Comparison of ENCODE assay signal across 27 cellular contexts in the genomic region with DNA sequence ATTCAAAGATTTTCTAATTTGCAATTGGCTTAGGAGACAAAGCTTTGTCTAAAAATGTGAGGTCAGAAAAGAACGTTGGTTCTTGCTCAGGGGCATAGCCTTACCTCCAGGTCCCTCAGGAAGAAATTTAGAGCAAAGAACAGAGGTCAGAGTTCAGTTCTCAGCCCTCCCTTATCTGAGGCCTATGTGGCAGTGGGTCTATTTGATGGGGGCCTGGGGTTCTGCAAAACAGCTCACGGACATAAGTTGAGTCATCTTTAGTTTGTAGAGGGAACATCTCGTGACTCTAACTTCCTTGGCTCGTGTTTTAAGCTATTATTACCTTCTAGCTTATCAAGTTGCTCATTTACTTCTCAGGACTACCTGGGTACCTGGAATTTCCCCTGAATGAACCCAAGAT.
"Had no signal": no experiment of that assay in that cellular context is flagged by ENCODE, and none has a peak within 500 bp of the region (broad histone marks: within the 10 kb centered on the region; RNA-seq: fewer than 3 reads in every experiment).

No MANE protein-coding gene starts in this region.

- ATAC-seq: esophagus mucosa; left cardiac atrium; left lung; mucosa of descending colon; natural killer cell treated with Interleukin-12 subunit alpha and Interleukin-12 subunit beta and Interleukin-15 and Interleukin-18, amount 100 ng/mL, for 72 hours; right lobe of liver; stimulated activated naive B cell treated with anti-CD40 and anti-IgM and Interleukin-4, amounts not matched to agents 10 μg/mL and 1 μg/mL and 100 μg/mL, for 72 hours had no signal

- H3K27ac ChIP-seq: dorsolateral prefrontal cortex, left lung, neutrophil, parathyroid adenoma, right lobe of liver, thoracic aorta, tibial nerve, upper lobe of left lung had no signal

- FAIRE-seq: frontal cortex, small intestine, urothelium cell line had no signal

- H3K9me3 ChIP-seq: mucosa of descending colon, neutrophil, right lobe of liver, thoracic aorta, upper lobe of left lung had no signal

- H3K27me3 ChIP-seq: dorsolateral prefrontal cortex, left lung, neutrophil, right lobe of liver, tibial nerve, upper lobe of left lung had no signal

- H3K36me3 Mint-ChIP-seq: mesothelial cell of epicardium; naive B cell; natural killer cell treated with Interleukin-12 subunit alpha and Interleukin-12 subunit beta and Interleukin-15 and Interleukin-18, amount 100 ng/mL, for 72 hours; stimulated activated naive B cell treated with anti-CD40 and anti-IgM and Interleukin-4, amounts not matched to agents 10 μg/mL and 1 μg/mL and 100 μg/mL, for 72 hours had no signal

- H3K4me3 Mint-ChIP-seq: mesothelial cell of epicardium; naive B cell; natural killer cell treated with Interleukin-12 subunit alpha and Interleukin-12 subunit beta and Interleukin-15 and Interleukin-18, amount 100 ng/mL, for 72 hours; neural crest cell; stimulated activated naive B cell treated with anti-CD40 and anti-IgM and Interleukin-4, amounts not matched to agents 10 μg/mL and 1 μg/mL and 100 μg/mL, for 72 hours; stimulated activated naive CD8-positive, alpha-beta T cell treated with anti-CD3 and anti-CD28 coated beads, Interleukin-15, Interleukin-2, amounts not matched to agents 100 ng/mL and 50 ng/mL, for 24 hours had no signal

- H3K9me3 Mint-ChIP-seq: mesothelial cell of epicardium; naive B cell; natural killer cell treated with Interleukin-12 subunit alpha and Interleukin-12 subunit beta and Interleukin-15 and Interleukin-18, amount 100 ng/mL, for 72 hours; neural crest cell; stimulated activated naive B cell treated with anti-CD40 and anti-IgM and Interleukin-4, amounts not matched to agents 10 μg/mL and 1 μg/mL and 100 μg/mL, for 72 hours; stimulated activated naive CD8-positive, alpha-beta T cell treated with anti-CD3 and anti-CD28 coated beads, Interleukin-15, Interleukin-2, amounts not matched to agents 100 ng/mL and 50 ng/mL, for 24 hours had no signal

- DNase-seq: cortex of kidney; dorsolateral prefrontal cortex; effector CD4-positive, alpha-beta T cell; head of caudate nucleus; left cardiac atrium; left lung; mesenchymal stem cell; mucosa of descending colon; naive B cell; right lobe of liver; small intestine; stimulated activated CD4-positive, alpha-beta T cell treated with anti-CD3 and anti-CD28 coated beads, Interleukin-15, amount 100 ng/mL, for 24 hours; stimulated activated CD4-positive, alpha-beta T cell treated with anti-CD3 and anti-CD28 coated beads, Interleukin-2, amount 100 ng/mL, for 48 hours; stimulated activated naive B cell treated with anti-CD40 and anti-IgM and Interleukin-4, amounts not matched to agents 10 μg/mL and 1 μg/mL and 100 μg/mL, for 72 hours; upper lobe of left lung had no signal

- H3K4me3 ChIP-seq: dorsolateral prefrontal cortex, left lung, mucosa of descending colon, right lobe of liver, thoracic aorta, tibial nerve, upper lobe of left lung had no signal

- H3K79me2 ChIP-seq: parathyroid adenoma had no signal

- H3K36me3 ChIP-seq: left lung, neutrophil, right lobe of liver, thoracic aorta, tibial nerve, upper lobe of left lung had no signal

- H3K4me1 ChIP-seq: left lung, parathyroid adenoma, right lobe of liver, upper lobe of left lung had no signal

- H3K4me1 Mint-ChIP-seq: naive B cell, neural crest cell had no signal

- H3K27ac Mint-ChIP-seq: mesothelial cell of epicardium; naive B cell; natural killer cell treated with Interleukin-12 subunit alpha and Interleukin-12 subunit beta and Interleukin-15 and Interleukin-18, amount 100 ng/mL, for 72 hours; progenitor cell of endocrine pancreas; stimulated activated naive B cell treated with anti-CD40 and anti-IgM and Interleukin-4, amounts not matched to agents 10 μg/mL and 1 μg/mL and 100 μg/mL, for 72 hours; stimulated activated naive CD8-positive, alpha-beta T cell treated with anti-CD3 and anti-CD28 coated beads, Interleukin-15, Interleukin-2, amounts not matched to agents 100 ng/mL and 50 ng/mL, for 24 hours had no signal

- H2AFZ ChIP-seq: parathyroid adenoma had no signal
